In genomic region chr2:176999331-176999730, GRCh38 we compare ENCODE assay signal across 9 cellular contexts.
DNase-seq lines count a peak whose midpoint lies in the region; ATAC-seq and TF ChIP-seq lines count a peak whose summit lies in the region.
"Had no signal": no experiment of that assay in that cellular context is flagged by ENCODE, and none has a peak within 500 bp of the region (broad histone marks: within the 10 kb centered on the region; RNA-seq: fewer than 3 reads in every experiment).

No MANE protein-coding gene starts in this region.

- intact Hi-C loops in mucosa of descending colon (cut with DNase I, micrococcal nuclease), result no loop called here

- H3K9me3 ChIP-seq in mucosa of descending colon, result no peaks in the 10 kb centered on the region

- H3K36me3 ChIP-seq in mucosa of descending colon (ENCODE audit: low read depth), result no peaks in the 10 kb centered on the region

- H3K27ac ChIP-seq in substantia nigra (ENCODE audit: low read depth, low read length, poor library complexity, severe bottlenecking), result no peak overlapping the region

- TF ChIP-seq CTCF in choroid plexus epithelial cell (conservative IDR thresholded peaks at IDR 0.05; ENCODE audit: low read depth, low read length), result no peak
- no peak for TF ChIP-seq CTCF in mucosa of descending colon (IDR thresholded peaks at IDR 0.05)

- DNase-seq in EH (ENCODE audit: low read depth) (peak; percentile 39), choroid plexus epithelial cell (ENCODE audit: low read depth) (peak; percentile 14), mucosa of descending colon (no peak), substantia nigra (lab: John Stamatoyannopoulos, UW) (no peak), NCI-H146 (lab: John Stamatoyannopoulos, UW) (no peak), G401 (ENCODE audit: low spot score) (no peak)
- DNase-seq: DMS153 had no signal

- in situ Hi-C loops in G401 (cut with HindIII; ENCODE audit: low sequenced_read_pairs), result no loop called here

- H3K4me1 ChIP-seq in mucosa of descending colon (ENCODE audit: low read depth), result peaks cover 5% of the 10 kb centered on the region

- H3K4me3 ChIP-seq in choroid plexus epithelial cell (ENCODE audit: low read depth, low read length) (no peak overlapping the region), mucosa of descending colon (no peak overlapping the region)

- peak; percentile 54 for ATAC-seq in GM21367 (IDR thresholded peaks at IDR 0.05; ENCODE audit: unreplicated experiment)
- peak; percentile 56 for ATAC-seq in HG03354 (IDR thresholded peaks at IDR 0.05; ENCODE audit: poor library complexity, severe bottlenecking, unreplicated experiment)
- ATAC-seq in mucosa of descending colon, result no peak

Comparison
In these comparisons a context has a peak if more than half of its experiments do, and no peak if none do; other contexts are left out.
1. DNase-seq: peak in EH (single experiment) and choroid plexus epithelial cell (single experiment); none in mucosa of descending colon (0 of 3), substantia nigra (0 of 49), NCI-H146 (single experiment) and G401 (single experiment).